ENCODE assay signal across 17 cellular contexts in the genomic region with DNA sequence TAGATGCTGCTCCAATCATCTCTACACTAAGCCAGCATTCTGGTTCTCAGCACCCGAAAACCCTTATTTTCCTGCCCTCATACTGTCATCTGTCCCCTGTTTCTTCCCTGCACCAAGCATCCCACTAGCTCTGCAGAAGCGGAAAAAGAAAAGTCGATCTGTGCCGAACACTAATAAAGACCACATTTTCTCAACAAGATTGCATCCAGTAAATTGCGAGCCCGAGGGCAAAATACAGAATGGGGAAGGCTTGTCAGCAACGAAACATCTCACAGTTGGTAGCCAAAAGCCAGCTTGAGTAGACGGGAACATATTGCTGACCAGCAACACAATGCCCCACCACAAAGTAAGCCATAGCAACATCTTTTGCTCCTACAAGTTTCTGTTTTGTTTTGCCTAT.
"Had no signal": no experiment of that assay in that cellular context is flagged by ENCODE, and none has a peak within 500 bp of the region (broad histone marks: within the 10 kb centered on the region; RNA-seq: fewer than 3 reads in every experiment).

No MANE protein-coding gene starts in this region.

- ATAC-seq: activated CD8-positive, alpha-beta T cell treated with anti-CD3 and anti-CD28 coated beads, Interleukin-2, amount 10 ng/mL, durations not matched to agents 7 days and 5 days; esophagus mucosa; left lung; naive thymus-derived CD8-positive, alpha-beta T cell; stimulated activated memory B cell treated with anti-CD40 and anti-IgM and Interleukin-4, amounts not matched to agents 10 μg/mL and 1 μg/mL and 100 μg/mL, for 72 hours had no signal

- H3K9me3 ChIP-seq: left lung, sigmoid colon, stomach had no signal

- H3K27me3 ChIP-seq: brain microvascular endothelial cell, left lung, sigmoid colon, stomach had no signal

- DNase-seq: activated CD4-positive, alpha-beta T cell treated with anti-CD3 and anti-CD28 coated beads, Interleukin-2, amount 10 ng/mL, durations not matched to agents 24 days and 14 days; activated CD8-positive, alpha-beta T cell treated with anti-CD3 and anti-CD28 coated beads, Interleukin-2, amount 10 ng/mL, durations not matched to agents 7 days and 5 days; activated gamma-delta T cell treated with Interleukin-2 at 50 U/mL for 16 hours; brain microvascular endothelial cell; dermis blood vessel endothelial cell; effector memory CD4-positive, alpha-beta T cell; immature natural killer cell; left lung; naive thymus-derived CD8-positive, alpha-beta T cell; retina; sigmoid colon; stimulated activated CD4-positive, alpha-beta T cell treated with anti-CD3 and anti-CD28 coated beads, Interleukin-15, amount 100 ng/mL, for 24 hours; stomach; trophoblast cell had no signal

- H3K36me3 ChIP-seq: brain microvascular endothelial cell, left lung, sigmoid colon, stomach had no signal

- H3K4me2 ChIP-seq: smooth muscle cell had no signal

- H3K4me3 ChIP-seq: left lung, sigmoid colon, smooth muscle cell, stomach had no signal

- H3K4me1 ChIP-seq: left lung had no signal

- H3K27ac ChIP-seq: brain microvascular endothelial cell, left lung, sigmoid colon, stomach had no signal
